Comparison of ENCODE assay signal across 8 cellular contexts in genomic region chr14:97452314-97452713, GRCh38.
"Had no signal": no experiment of that assay in that cellular context is flagged by ENCODE, and none has a peak within 500 bp of the region (broad histone marks: within the 10 kb centered on the region; RNA-seq: fewer than 3 reads in every experiment).

No MANE protein-coding gene starts in this region.

- FAIRE-seq: H1, H54, HTR-8/SVneo had no signal

- H3K9ac ChIP-seq: GM23248 had no signal

- H3K4me3 Mint-ChIP-seq: H9 had no signal

- H2AFZ ChIP-seq: GM23248 had no signal

- H3K9me3 Mint-ChIP-seq: H9 had no signal

- H3K4me3 ChIP-seq: GM23248 had no signal

- H3K4me1 Mint-ChIP-seq: H9 had no signal

- H3K27ac ChIP-seq: GM23248 had no signal

- H3K27ac Mint-ChIP-seq: H9 had no signal

- DNase-seq: GM23248, H9, HCEC 1CT, IMR-90, KBM-7 had no signal
